In the genomic region with DNA sequence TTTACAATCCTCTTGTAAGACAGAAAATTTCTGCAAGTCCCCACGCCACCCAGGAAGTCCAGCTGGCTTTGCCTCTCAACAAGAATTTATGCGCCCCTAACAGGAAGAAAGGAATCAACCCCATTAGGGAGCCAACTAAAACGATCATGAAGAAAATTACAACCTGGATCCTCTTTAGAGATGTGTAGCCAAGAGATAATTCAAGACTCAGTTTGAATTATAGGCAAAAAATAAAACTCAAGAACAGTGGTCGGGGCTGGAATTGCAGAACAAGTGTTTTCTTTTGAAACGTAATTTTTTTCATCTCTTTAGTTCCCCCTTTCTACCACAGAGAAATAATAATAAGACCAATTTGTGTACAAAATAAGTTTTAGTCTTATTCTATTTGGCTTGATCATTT, we compare ENCODE assay signal across 17 cellular contexts. TPM values are rescaled to one million over a fixed set of nuclear protein-coding genes. Genes with fewer than 3 reads are reported as not detected.
DNase-seq lines count a peak whose midpoint lies in the region; TF ChIP-seq lines count a peak whose summit lies in the region.
"Had no signal": no experiment of that assay in that cellular context is flagged by ENCODE, and none has a peak within 500 bp of the region (broad histone marks: within the 10 kb centered on the region; RNA-seq: fewer than 3 reads in every experiment).

No MANE protein-coding gene starts in this region.

- no peak overlapping the region for H3K18ac ChIP-seq in H9 (ENCODE audit: insufficient read length, low read depth, low read length)

- no peak overlapping the region for H3K4me3 ChIP-seq in OCI-LY7 (ENCODE audit: low read depth, low read length, poor library complexity, severe bottlenecking)

- H3K79me2 ChIP-seq in OCI-LY7 (ENCODE audit: insufficient read depth, low read depth, low read length) (no peaks in the 10 kb centered on the region), H9 (ENCODE audit: insufficient read depth, low read length) (no peaks in the 10 kb centered on the region)

- H3K4ac ChIP-seq in H9 (ENCODE audit: low read depth, low read length): no peak overlapping the region

- no peak overlapping the region for H3K56ac ChIP-seq in H9 (ENCODE audit: insufficient read length, low read depth, low read length)

- DNase-seq in activated CD4-positive, alpha-beta memory T cell treated with anti-CD3 and anti-CD28 coated beads for 36 hours: peak; percentile 4
- DNase-seq in activated CD4-positive, alpha-beta memory T cell treated with anti-CD3 and anti-CD28 coated beads, Interleukin-2, amount 10 ng/mL, durations not matched to agents 7 days and 5 days: no peak
- DNase-seq in OCI-LY7 (ENCODE audit: low spot score): no peak
- peak; percentile 15 for DNase-seq in islet precursor cell
- no peak for DNase-seq in COR-L47 (lab: John Stamatoyannopoulos, UW)
- no peak for DNase-seq in activated CD4-positive, CD25-positive, alpha-beta regulatory T cell treated with anti-CD3 and anti-CD28 coated beads, Interleukin-2, amount 50 U/mL, for 72 hours
- DNase-seq in H9: no peak
- DNase-seq: DMS79 treated with DMSO at 0.1 percent for 48 hours, NCI-H1048, NCI-H1417 treated with DMSO at 0.1 percent for 48 hours, NCI-H187, NCI-H446 treated with DMSO at 0.1 percent for 48 hours, NCI-H526 treated with DMSO at 0.1 percent for 48 hours, SIG-M5 had no signal

- H3K27me3 Mint-ChIP-seq in activated CD4-positive, alpha-beta memory T cell treated with anti-CD3 and anti-CD28 coated beads for 36 hours: peaks cover 9% of the 10 kb centered on the region
- peaks cover 68% of the 10 kb centered on the region for H3K27me3 Mint-ChIP-seq in activated CD4-positive, alpha-beta memory T cell treated with anti-CD3 and anti-CD28 coated beads, Interleukin-2, amount 10 ng/mL, durations not matched to agents 7 days and 5 days
- peaks cover 7% of the 10 kb centered on the region for H3K27me3 Mint-ChIP-seq in H9 (ENCODE audit: low read depth)

- no peak overlapping the region for H3K4me3 Mint-ChIP-seq in activated CD4-positive, alpha-beta memory T cell treated with anti-CD3 and anti-CD28 coated beads for 36 hours
- H3K4me3 Mint-ChIP-seq in activated CD4-positive, alpha-beta memory T cell treated with anti-CD3 and anti-CD28 coated beads, Interleukin-2, amount 10 ng/mL, durations not matched to agents 7 days and 5 days: no peak overlapping the region
- no peak overlapping the region for H3K4me3 Mint-ChIP-seq in H9
- H3K4me3 Mint-ChIP-seq: CD14-positive monocyte, IgD-negative memory B cell had no signal

- H3K36me3 ChIP-seq in OCI-LY7 (ENCODE audit: insufficient read depth, low read length): no peaks in the 10 kb centered on the region

- TF ChIP-seq CTCF in OCI-LY7 (conservative IDR thresholded peaks at IDR 0.05; ENCODE audit: low read length): peak; percentile 30; the same call in 1 of the 2 replicates
- TF ChIP-seq CTCF in H9 (conservative IDR thresholded peaks at IDR 0.05): no peak

- H4K91ac ChIP-seq in H9 (ENCODE audit: insufficient read length, low read depth, low read length): no peak overlapping the region

- no peak overlapping the region for H2BK15ac ChIP-seq in H9 (ENCODE audit: low read depth, low read length)

- CTCF ChIA-PET in activated CD4-positive, alpha-beta memory T cell treated with anti-CD3 and anti-CD28 coated beads for 36 hours (lab: Charles Lee): interaction anchor here (1.0 kb wide), 1 partner anchor 42 kb away, joined by 6 read pairs; no protein-coding TSS in a partner anchor
- CTCF ChIA-PET in activated CD4-positive, alpha-beta memory T cell treated with anti-CD3 and anti-CD28 coated beads, Interleukin-2, amount 10 ng/mL, durations not matched to agents 7 days and 5 days (lab: Charles Lee): interaction anchor here (1.0 to 1.2 kb wide), 2 partner anchors 8 to 34 kb away, joined by 3 read pairs; no protein-coding TSS in a partner anchor
- CTCF ChIA-PET in OCI-LY7 (lab: Charles Lee; ENCODE audit: unreplicated experiment): no interaction called here

- H2AK5ac ChIP-seq in H9 (ENCODE audit: insufficient read length, low read length): no peak overlapping the region

- no peaks in the 10 kb centered on the region for H3K79me1 ChIP-seq in H9 (ENCODE audit: insufficient read depth, low read depth, low read length, poor library complexity, severe bottlenecking)

- intact Hi-C loops in activated CD4-positive, alpha-beta memory T cell treated with anti-CD3 and anti-CD28 coated beads for 36 hours (cut with micrococcal nuclease): no loop called here
- intact Hi-C loops in OCI-LY7 (cut with micrococcal nuclease; ENCODE audit: unreplicated experiment): no loop called here

- no peaks in the 10 kb centered on the region for H3K9me3 Mint-ChIP-seq in activated CD4-positive, alpha-beta memory T cell treated with anti-CD3 and anti-CD28 coated beads for 36 hours
- H3K9me3 Mint-ChIP-seq in activated CD4-positive, alpha-beta memory T cell treated with anti-CD3 and anti-CD28 coated beads, Interleukin-2, amount 10 ng/mL, durations not matched to agents 7 days and 5 days: no peaks in the 10 kb centered on the region
- peaks cover 0 to 8% of the 10 kb centered on the region in 2 experiments; a peak in 4 of 5 replicates for H3K9me3 Mint-ChIP-seq in H9

- no peaks in the 10 kb centered on the region for H3K23me2 ChIP-seq in H9 (ENCODE audit: insufficient read length, low read depth, low read length, poor library complexity, severe bottlenecking)

- no peak overlapping the region for H4K5ac ChIP-seq in H9 (ENCODE audit: insufficient read length, low read depth, low read length)

- H3K4me1 ChIP-seq in OCI-LY7 (ENCODE audit: insufficient read depth, low read length, poor library complexity, severe bottlenecking): no peaks in the 10 kb centered on the region
- no peaks in the 10 kb centered on the region for H3K4me1 ChIP-seq in H9 (ENCODE audit: insufficient read depth, low read length)

- no peak overlapping the region for H3K27ac Mint-ChIP-seq in activated CD4-positive, alpha-beta memory T cell treated with anti-CD3 and anti-CD28 coated beads for 36 hours
- H3K27ac Mint-ChIP-seq in activated CD4-positive, alpha-beta memory T cell treated with anti-CD3 and anti-CD28 coated beads, Interleukin-2, amount 10 ng/mL, durations not matched to agents 7 days and 5 days: no peak overlapping the region
- no peak overlapping the region for H3K27ac Mint-ChIP-seq in H9
- H3K27ac Mint-ChIP-seq: CD14-positive monocyte, IgD-negative memory B cell had no signal

- no peak overlapping the region for H3K27ac ChIP-seq in OCI-LY7 (ENCODE audit: low read depth, low read length, poor library complexity, severe bottlenecking)
- no peak overlapping the region for H3K27ac ChIP-seq in H9 (ENCODE audit: insufficient read length, low read depth, low read length)

- no peak overlapping the region for H3T11ph ChIP-seq in H9 (ENCODE audit: low read length)

- H3K9me2 ChIP-seq in OCI-LY7 (ENCODE audit: insufficient read depth, low read length): no peaks in the 10 kb centered on the region

- POLR2A ChIA-PET in activated CD4-positive, alpha-beta memory T cell treated with anti-CD3 and anti-CD28 coated beads for 36 hours (lab: Charles Lee): no interaction called here
- POLR2A ChIA-PET in activated CD4-positive, alpha-beta memory T cell treated with anti-CD3 and anti-CD28 coated beads, Interleukin-2, amount 10 ng/mL, durations not matched to agents 7 days and 5 days (lab: Charles Lee): no interaction called here
- POLR2A ChIA-PET in OCI-LY7 (lab: Charles Lee): no interaction called here

- H4K8ac ChIP-seq in H9 (replicated peaks; ENCODE audit: insufficient read length, low read depth, low read length): no peak overlapping the region

- H4K20me1 ChIP-seq in OCI-LY7 (ENCODE audit: insufficient read depth, low read length) (no peaks in the 10 kb centered on the region), H9 (ENCODE audit: control insufficient read depth, insufficient read depth, insufficient read length) (no peaks in the 10 kb centered on the region)

- H2BK20ac ChIP-seq in H9 (ENCODE audit: low read depth, low read length, poor library complexity, severe bottlenecking): no peak overlapping the region

- no peaks in the 10 kb centered on the region for H3K27me3 ChIP-seq in H9 (ENCODE audit: insufficient read depth, low read length)

- no peak overlapping the region for H3K23ac ChIP-seq in H9 (ENCODE audit: insufficient read length, low read depth, low read length)

- no peak overlapping the region for H2BK120ac ChIP-seq in H9 (ENCODE audit: low read depth, low read length, poor library complexity, severe bottlenecking)

- no peak overlapping the region for H2BK5ac ChIP-seq in H9 (ENCODE audit: insufficient read length, low read length)

- H3K14ac ChIP-seq in H9 (ENCODE audit: insufficient read depth, low read length): no peak overlapping the region

- no peak overlapping the region for H3K4me2 ChIP-seq in OCI-LY7 (ENCODE audit: low read length)
- no peak overlapping the region for H3K4me2 ChIP-seq in H9 (ENCODE audit: insufficient read depth, insufficient read length, low read length)

- H2AFZ ChIP-seq in OCI-LY7 (ENCODE audit: low read length) (no peak overlapping the region), H9 (ENCODE audit: low read length) (no peak overlapping the region)

- H3K9me3 ChIP-seq in OCI-LY7 (ENCODE audit: low read length) (no peaks in the 10 kb centered on the region), H9 (ENCODE audit: control insufficient read depth, low read depth, low read length) (no peaks in the 10 kb centered on the region)

- no peak overlapping the region for H3K9ac ChIP-seq in H9 (ENCODE audit: extremely low read depth, insufficient read length, low read length)

- no peaks in the 10 kb centered on the region for H3K36me3 Mint-ChIP-seq in activated CD4-positive, alpha-beta memory T cell treated with anti-CD3 and anti-CD28 coated beads for 36 hours
- no peaks in the 10 kb centered on the region for H3K36me3 Mint-ChIP-seq in activated CD4-positive, alpha-beta memory T cell treated with anti-CD3 and anti-CD28 coated beads, Interleukin-2, amount 10 ng/mL, durations not matched to agents 7 days and 5 days (ENCODE audit: low read depth)
- no peaks in the 10 kb centered on the region; a peak in 1 of 7 replicates for H3K36me3 Mint-ChIP-seq in H9 (ENCODE audit: insufficient read depth in 1 of 3, low read depth in 3 of 3)
- H3K36me3 Mint-ChIP-seq: CD14-positive monocyte, IgD-negative memory B cell had no signal

- no peak overlapping the region for H2BK12ac ChIP-seq in H9 (ENCODE audit: insufficient read length, low read depth, low read length)

- no TSS peak for BruUV-seq in OCI-LY7 (replicated peaks; lab: Mats Ljungman, UMichigan)

- peaks cover 10% of the 10 kb centered on the region for H3K4me1 Mint-ChIP-seq in activated CD4-positive, alpha-beta memory T cell treated with anti-CD3 and anti-CD28 coated beads for 36 hours (ENCODE audit: low read depth)
- peaks cover 8% of the 10 kb centered on the region for H3K4me1 Mint-ChIP-seq in activated CD4-positive, alpha-beta memory T cell treated with anti-CD3 and anti-CD28 coated beads, Interleukin-2, amount 10 ng/mL, durations not matched to agents 7 days and 5 days
- H3K4me1 Mint-ChIP-seq in H9: peaks cover 16 to 18% of the 10 kb centered on the region in 2 experiments

- WGBS in H9 (ENCODE audit: extremely low coverage, insufficient read length, low lambda C conversion rate): no CpG with 5 or more reads among the region's 5 CpGs

RNA-seq across cellular contexts. Expression of a gene that starts 22.4 kb away (rescaled TPM):
- 10 to 100 TPM; 47.4 to 47.6 TPM for total RNA-seq in activated CD4-positive, alpha-beta memory T cell treated with anti-CD3 and anti-CD28 coated beads for 36 hours
- 10 to 100 TPM; 17.2 to 17.9 TPM for total RNA-seq in activated CD4-positive, alpha-beta memory T cell treated with anti-CD3 and anti-CD28 coated beads, Interleukin-2, amount 10 ng/mL, durations not matched to agents 7 days and 5 days
- total RNA-seq in OCI-LY7 (2014; rRNA removed; shearing (Covaris generic)): not detected in 2 replicates
- not detected in 2 replicates for total RNA-seq in OCI-LY7 (2022)
- total RNA-seq in H9 (2021): 1.4 and 1.6 TPM in 2 replicates
- total RNA-seq: M059J had no signal

RNA-seq across cellular contexts. Expression of a gene that starts 27.3 kb away (rescaled TPM):
- total RNA-seq in activated CD4-positive, alpha-beta memory T cell treated with anti-CD3 and anti-CD28 coated beads for 36 hours: under 1 TPM; 0.31 to 0.36 TPM
- total RNA-seq in activated CD4-positive, alpha-beta memory T cell treated with anti-CD3 and anti-CD28 coated beads, Interleukin-2, amount 10 ng/mL, durations not matched to agents 7 days and 5 days: under 1 TPM; 0.38 to 0.43 TPM
- not detected in 2 replicates for total RNA-seq in OCI-LY7 (2014; rRNA removed; shearing (Covaris generic))
- total RNA-seq in OCI-LY7 (2022) (0.50 and 0.84 TPM in 2 replicates), H9 (2021) (0.42 and 0.70 TPM in 2 replicates)
- total RNA-seq: M059J had no signal

RNA-seq across cellular contexts. Expression of a gene that starts 33.3 kb away (rescaled TPM):
- under 1 TPM; 0.10 to 0.12 TPM for total RNA-seq in activated CD4-positive, alpha-beta memory T cell treated with anti-CD3 and anti-CD28 coated beads for 36 hours
- under 1 TPM in 1 of 2 experiments, not detected in 1; 0.13 TPM for total RNA-seq in activated CD4-positive, alpha-beta memory T cell treated with anti-CD3 and anti-CD28 coated beads, Interleukin-2, amount 10 ng/mL, durations not matched to agents 7 days and 5 days
- total RNA-seq in OCI-LY7 (2014; rRNA removed; shearing (Covaris generic)): not detected in 2 replicates
- total RNA-seq in OCI-LY7 (2022) (not detected in 2 replicates), H9 (2021) (not detected in 2 replicates)
- total RNA-seq: M059J had no signal

RNA-seq across cellular contexts. Expression of a gene that starts 59.6 kb away (rescaled TPM):
- under 1 TPM; 0.65 to 0.93 TPM for total RNA-seq in activated CD4-positive, alpha-beta memory T cell treated with anti-CD3 and anti-CD28 coated beads for 36 hours
- under 1 TPM; 0.23 to 0.58 TPM for total RNA-seq in activated CD4-positive, alpha-beta memory T cell treated with anti-CD3 and anti-CD28 coated beads, Interleukin-2, amount 10 ng/mL, durations not matched to agents 7 days and 5 days
- total RNA-seq in OCI-LY7 (2014; rRNA removed; shearing (Covaris generic)): not detected in 2 replicates
- 1.1 TPM in 2 replicates for total RNA-seq in OCI-LY7 (2022)
- total RNA-seq in H9 (2021): 0.33 and 0.37 TPM in 2 replicates
- total RNA-seq: M059J had no signal

Comparison
In these comparisons a context has a peak if more than half of its experiments do, and no peak if none do; other contexts are left out.
1. DNase-seq: peak in activated CD4-positive, alpha-beta memory T cell treated with anti-CD3 and anti-CD28 coated beads for 36 hours (single experiment) and islet precursor cell (single experiment); none in activated CD4-positive, alpha-beta memory T cell treated with anti-CD3 and anti-CD28 coated beads, Interleukin-2, amount 10 ng/mL, durations not matched to agents 7 days and 5 days (single experiment), OCI-LY7 (single experiment), COR-L47 (single experiment), activated CD4-positive, CD25-positive, alpha-beta regulatory T cell treated with anti-CD3 and anti-CD28 coated beads, Interleukin-2, amount 50 U/mL, for 72 hours (single experiment) and H9 (single experiment).